Comparison of ENCODE assay signal across 1 cellular context in genomic region chr18:47930844-47931706, GRCh38.
TF ChIP-seq lines count a peak whose summit lies in the region.

No MANE protein-coding gene starts in this region.

TF ChIP-seq in HepG2, 621 proteins besides CTCF, POLR2A, EP300 and RAD21 (continued from another document and continues in another):
- TF ChIP-seq ZBTB4 (CRISPR knock-in tag; IDR thresholded peaks at IDR 0.05; ENCODE audit: borderline replicate concordance) (peak; percentile 77; the same call in 1 of the 2 replicates), FOXP4 (CRISPR knock-in tag; IDR thresholded peaks at IDR 0.05) (peak; percentile 61), ETV5 (CRISPR knock-in tag; IDR thresholded peaks at IDR 0.05; ENCODE audit: borderline replicate concordance) (peak; percentile 21; the same call in 1 of the 2 replicates), ZNF251 (CRISPR knock-in tag; IDR thresholded peaks at IDR 0.05) (no peak), KMT2A (CRISPR knock-in tag; IDR thresholded peaks at IDR 0.05) (peak; percentile 77), MATR3 (CRISPR knock-in tag; IDR thresholded peaks at IDR 0.05) (no peak), ZNF441 (CRISPR knock-in tag; IDR thresholded peaks at IDR 0.05; ENCODE audit: borderline replicate concordance) (peak; percentile 67; the same call in 1 of the 2 replicates), ZNF576 (CRISPR knock-in tag; IDR thresholded peaks at IDR 0.05) (no peak; the same call in 1 of the 2 replicates), ZNF704 (CRISPR knock-in tag; IDR thresholded peaks at IDR 0.05; ENCODE audit: borderline replicate concordance) (peak; percentile 98), MED8 (CRISPR knock-in tag; IDR thresholded peaks at IDR 0.05; ENCODE audit: insufficient replicate concordance) (no peak), ZNF558 (CRISPR knock-in tag; IDR thresholded peaks at IDR 0.05; ENCODE audit: borderline replicate concordance) (peak; percentile 94; the same call in 1 of the 2 replicates), FOXP1 (IDR thresholded peaks at IDR 0.05) (no peak), FOXP1 (CRISPR knock-in tag; IDR thresholded peaks at IDR 0.05) (no peak), MNT (IDR thresholded peaks at IDR 0.05) (no peak), KDM3A (CRISPR knock-in tag; IDR thresholded peaks at IDR 0.05; ENCODE audit: low read depth) (peak; percentile 72), ZNF703 (CRISPR knock-in tag; IDR thresholded peaks at IDR 0.05; ENCODE audit: borderline replicate concordance) (0 out of 2 replicates have a peak, but pooled peaks have one; percentile 53), ZNF749 (CRISPR knock-in tag; IDR thresholded peaks at IDR 0.05; ENCODE audit: borderline replicate concordance) (peak; percentile 51; the same call in 1 of the 2 replicates), GTF3A (CRISPR knock-in tag; conservative IDR thresholded peaks at IDR 0.05) (no peak), SSRP1 (CRISPR knock-in tag; IDR thresholded peaks at IDR 0.05) (no peak), PLRG1 (conservative IDR thresholded peaks at IDR 0.05) (no peak), ZNF761 (CRISPR knock-in tag; conservative IDR thresholded peaks at IDR 0.05) (peak; percentile 68; the same call in 1 of the 2 replicates), ARHGAP35 (CRISPR knock-in tag; IDR thresholded peaks at IDR 0.05; ENCODE audit: borderline replicate concordance) (peak; percentile 96), CEBPG (CRISPR knock-in tag; IDR thresholded peaks at IDR 0.05) (no peak), ARID2 (CRISPR knock-in tag; IDR thresholded peaks at IDR 0.05; ENCODE audit: borderline replicate concordance) (0 out of 2 replicates have a peak, but pooled peaks have one; percentile 58), ZNF24 (IDR thresholded peaks at IDR 0.05) (0 out of 2 replicates have a peak, but pooled peaks have one; percentile 30), ZNF224 (CRISPR knock-in tag; IDR thresholded peaks at IDR 0.05) (peak; percentile 45; the same call in 1 of the 2 replicates), KAT2B (IDR thresholded peaks at IDR 0.05; ENCODE audit: borderline replicate concordance, low read depth, low read length) (no peak), U2AF1 (optimal IDR thresholded peaks at IDR 0.05; ENCODE audit: low read depth, low read length) (peak; percentile 26), ZNF138 (CRISPR knock-in tag; IDR thresholded peaks at IDR 0.05; ENCODE audit: low read depth) (peak; percentile 68; the same call in 1 of the 2 replicates), ZNF720 (CRISPR knock-in tag; IDR thresholded peaks at IDR 0.05) (no peak), DNMT1 (CRISPR knock-in tag; IDR thresholded peaks at IDR 0.05) (no peak; the same call in 1 of the 2 replicates), BCL3 (CRISPR knock-in tag; IDR thresholded peaks at IDR 0.05) (peak; percentile 93), ZNF75D (CRISPR knock-in tag; IDR thresholded peaks at IDR 0.05; ENCODE audit: borderline replicate concordance) (no peak), HDAC2 (CRISPR knock-in tag; IDR thresholded peaks at IDR 0.05) (no peak), SIN3B (IDR thresholded peaks at IDR 0.05; ENCODE audit: low read length) (no peak), IRF1 (CRISPR knock-in tag; IDR thresholded peaks at IDR 0.05; ENCODE audit: low read depth) (no peak), RBFOX2 (IDR thresholded peaks at IDR 0.05; ENCODE audit: low read depth, low read length) (peak; percentile 95), NFKBIZ (CRISPR knock-in tag; IDR thresholded peaks at IDR 0.05) (0 out of 2 replicates have a peak, but pooled peaks have one; percentile 29), SOX6 (IDR thresholded peaks at IDR 0.05) (no peak), SOX6 (CRISPR knock-in tag; IDR thresholded peaks at IDR 0.05) (peak; percentile 33; the same call in 1 of the 2 replicates), ZNF547 (CRISPR knock-in tag; IDR thresholded peaks at IDR 0.05) (peak; percentile 97), BRF2 (CRISPR knock-in tag; IDR thresholded peaks at IDR 0.05) (peak; percentile 76), SRSF1 (optimal IDR thresholded peaks at IDR 0.05; ENCODE audit: low read depth, low read length) (peak; percentile 40), TMF1 (CRISPR knock-in tag; IDR thresholded peaks at IDR 0.05; ENCODE audit: low read depth) (peak; percentile 92), ZMYM2 (CRISPR knock-in tag; IDR thresholded peaks at IDR 0.05) (peak; percentile 59; the same call in 1 of the 2 replicates), SRSF9 (IDR thresholded peaks at IDR 0.05; ENCODE audit: borderline replicate concordance, insufficient read depth, low read depth, low read length, poor library complexity, severe bottlenecking) (no peak), PBX3 (CRISPR knock-in tag; IDR thresholded peaks at IDR 0.05; ENCODE audit: borderline replicate concordance) (peak; percentile 14; the same call in 1 of the 2 replicates), ZNF644 (CRISPR knock-in tag; IDR thresholded peaks at IDR 0.05; ENCODE audit: low read depth) (no peak), ZNF570 (CRISPR knock-in tag; IDR thresholded peaks at IDR 0.05; ENCODE audit: borderline replicate concordance) (no peak), ZBTB20 (CRISPR knock-in tag; IDR thresholded peaks at IDR 0.05; ENCODE audit: borderline replicate concordance, low read depth) (peak; percentile 85), TBX2 (CRISPR knock-in tag; IDR thresholded peaks at IDR 0.05; ENCODE audit: borderline replicate concordance) (peak; percentile 94), SNAPC2 (CRISPR knock-in tag; IDR thresholded peaks at IDR 0.05) (peak; percentile 97), ZC3H13 (CRISPR knock-in tag; IDR thresholded peaks at IDR 0.05) (peak; percentile 95), THRA (CRISPR knock-in tag; IDR thresholded peaks at IDR 0.05; ENCODE audit: borderline replicate concordance) (no peak)
